Comparison of ENCODE assay signal across 2 cellular contexts in the genomic region with DNA sequence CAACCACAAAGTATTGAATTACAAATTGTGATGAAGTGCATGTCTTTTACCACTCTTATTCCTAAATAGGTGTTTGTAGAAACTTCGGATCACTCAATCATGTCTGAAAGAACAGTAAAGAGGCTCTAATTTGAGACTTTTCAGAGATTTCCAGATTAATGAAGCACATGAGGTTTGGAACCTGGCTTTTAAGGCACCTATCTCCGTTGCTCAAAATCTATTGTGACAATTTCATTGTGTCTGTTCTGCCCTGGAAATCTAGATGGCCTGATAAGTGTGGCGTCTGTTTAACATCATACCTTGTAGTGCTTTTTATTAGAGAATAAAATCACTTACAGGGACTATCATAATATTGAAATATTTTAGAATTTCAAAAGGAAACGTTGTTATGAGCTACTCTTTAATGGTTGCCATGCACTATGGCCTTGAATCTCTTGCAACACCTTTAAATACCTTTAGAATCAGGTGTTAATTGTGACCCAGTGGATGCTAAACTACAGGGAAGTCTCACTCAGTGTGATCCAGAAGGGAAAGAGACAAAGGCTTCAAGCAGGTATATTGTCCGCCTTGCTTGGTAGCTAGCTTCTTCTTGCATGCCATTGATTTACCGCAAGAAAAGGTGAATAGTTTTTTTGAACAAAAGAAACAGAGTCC.
A peak's percentile ranks its signal among the peaks of the same experiment; 100 is the strongest.
TF ChIP-seq lines count a peak whose summit lies in the region.

No MANE protein-coding gene starts in this region.

TF ChIP-seq in HepG2, 621 proteins besides CTCF, POLR2A, EP300 and RAD21 (continued from another document):
- TF ChIP-seq ZSCAN30 (CRISPR knock-in tag; IDR thresholded peaks at IDR 0.05) (no peak), ZZZ3 (CRISPR knock-in tag; IDR thresholded peaks at IDR 0.05; ENCODE audit: borderline replicate concordance) (no peak), YEATS4 (CRISPR knock-in tag; IDR thresholded peaks at IDR 0.05; ENCODE audit: borderline replicate concordance) (no peak)

TF ChIP-seq in SK-N-SH treated with all-trans-retinoic acid at 6 μM for 48 hours, 23 proteins besides CTCF, POLR2A, EP300 and RAD21 (continued from another document):
- TF ChIP-seq, protein P1, sequence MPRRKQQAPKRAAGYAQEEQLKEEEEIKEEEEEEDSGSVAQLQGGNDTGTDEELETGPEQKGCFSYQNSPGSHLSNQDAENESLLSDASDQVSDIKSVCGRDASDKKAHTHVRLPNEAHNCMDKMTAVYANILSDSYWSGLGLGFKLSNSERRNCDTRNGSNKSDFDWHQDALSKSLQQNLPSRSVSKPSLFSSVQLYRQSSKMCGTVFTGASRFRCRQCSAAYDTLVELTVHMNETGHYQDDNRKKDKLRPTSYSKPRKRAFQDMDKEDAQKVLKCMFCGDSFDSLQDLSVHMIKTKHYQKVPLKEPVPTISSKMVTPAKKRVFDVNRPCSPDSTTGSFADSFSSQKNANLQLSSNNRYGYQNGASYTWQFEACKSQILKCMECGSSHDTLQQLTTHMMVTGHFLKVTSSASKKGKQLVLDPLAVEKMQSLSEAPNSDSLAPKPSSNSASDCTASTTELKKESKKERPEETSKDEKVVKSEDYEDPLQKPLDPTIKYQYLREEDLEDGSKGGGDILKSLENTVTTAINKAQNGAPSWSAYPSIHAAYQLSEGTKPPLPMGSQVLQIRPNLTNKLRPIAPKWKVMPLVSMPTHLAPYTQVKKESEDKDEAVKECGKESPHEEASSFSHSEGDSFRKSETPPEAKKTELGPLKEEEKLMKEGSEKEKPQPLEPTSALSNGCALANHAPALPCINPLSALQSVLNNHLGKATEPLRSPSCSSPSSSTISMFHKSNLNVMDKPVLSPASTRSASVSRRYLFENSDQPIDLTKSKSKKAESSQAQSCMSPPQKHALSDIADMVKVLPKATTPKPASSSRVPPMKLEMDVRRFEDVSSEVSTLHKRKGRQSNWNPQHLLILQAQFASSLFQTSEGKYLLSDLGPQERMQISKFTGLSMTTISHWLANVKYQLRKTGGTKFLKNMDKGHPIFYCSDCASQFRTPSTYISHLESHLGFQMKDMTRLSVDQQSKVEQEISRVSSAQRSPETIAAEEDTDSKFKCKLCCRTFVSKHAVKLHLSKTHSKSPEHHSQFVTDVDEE (CRISPR knock-in tag; IDR thresholded peaks at IDR 0.05), result peak; percentile 85
- TF ChIP-seq ESRRG (CRISPR knock-in tag; IDR thresholded peaks at IDR 0.05) (no peak), ARNTL (CRISPR knock-in tag; IDR thresholded peaks at IDR 0.05; ENCODE audit: borderline replicate concordance, low read depth) (no peak), BACH2 (CRISPR knock-in tag; IDR thresholded peaks at IDR 0.05; ENCODE audit: borderline replicate concordance) (no peak), SNAI2 (CRISPR knock-in tag; IDR thresholded peaks at IDR 0.05) (no peak), CSDC2 (CRISPR knock-in tag; IDR thresholded peaks at IDR 0.05) (no peak), PPARA (CRISPR knock-in tag; IDR thresholded peaks at IDR 0.05; ENCODE audit: borderline replicate concordance) (no peak), ZFP30 (CRISPR knock-in tag; IDR thresholded peaks at IDR 0.05) (no peak), ZFP3 (CRISPR knock-in tag; IDR thresholded peaks at IDR 0.05) (no peak), TOX (CRISPR knock-in tag; IDR thresholded peaks at IDR 0.05; ENCODE audit: borderline replicate concordance) (no peak), OSR1 (CRISPR knock-in tag; IDR thresholded peaks at IDR 0.05) (no peak), ISL1 (CRISPR knock-in tag; IDR thresholded peaks at IDR 0.05) (peak; percentile 46), ZC3H10 (CRISPR knock-in tag; IDR thresholded peaks at IDR 0.05) (no peak), ZNF565 (CRISPR knock-in tag; conservative IDR thresholded peaks at IDR 0.05; ENCODE audit: low read depth) (no peak), TCF4 (CRISPR knock-in tag; IDR thresholded peaks at IDR 0.05; ENCODE audit: borderline replicate concordance) (peak; percentile 95), RARB (CRISPR knock-in tag; IDR thresholded peaks at IDR 0.05) (no peak)
